Comparison of ENCODE assay signal across 1 cellular context in the genomic region with DNA sequence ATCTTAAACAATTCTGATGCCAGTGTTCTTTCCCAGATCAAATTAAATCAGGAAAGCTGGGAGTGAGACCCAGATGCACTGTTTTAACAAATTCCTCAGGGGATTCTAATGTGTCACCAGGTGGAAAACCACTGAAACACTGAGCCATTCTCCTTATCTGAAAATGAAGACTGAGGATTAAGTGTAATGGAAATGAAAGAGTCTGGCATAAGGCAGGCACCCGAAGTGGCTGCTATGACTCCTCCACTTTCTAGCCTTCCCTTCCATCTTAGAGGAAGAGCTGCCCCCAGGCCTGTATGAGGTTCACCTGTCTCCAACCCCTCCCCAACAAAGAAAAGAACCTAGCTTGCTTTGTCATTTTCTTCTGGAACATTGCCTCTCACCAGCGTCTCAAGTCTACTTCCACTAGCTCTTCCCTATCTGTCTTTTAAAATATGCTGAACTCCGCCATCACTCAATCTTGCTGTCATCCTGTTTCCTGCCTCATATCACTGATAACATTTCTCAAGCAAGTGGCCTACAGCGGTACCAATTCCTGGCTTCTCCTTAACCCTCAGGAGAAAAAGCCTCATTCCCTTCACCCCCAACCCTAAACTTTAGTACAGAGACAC.
TF ChIP-seq lines count a peak whose summit lies in the region.

No MANE protein-coding gene starts in this region.

TF ChIP-seq in K562, 482 proteins besides CTCF, POLR2A, EP300 and RAD21 (continued from another document and continues in another):
- TF ChIP-seq, protein P1, sequence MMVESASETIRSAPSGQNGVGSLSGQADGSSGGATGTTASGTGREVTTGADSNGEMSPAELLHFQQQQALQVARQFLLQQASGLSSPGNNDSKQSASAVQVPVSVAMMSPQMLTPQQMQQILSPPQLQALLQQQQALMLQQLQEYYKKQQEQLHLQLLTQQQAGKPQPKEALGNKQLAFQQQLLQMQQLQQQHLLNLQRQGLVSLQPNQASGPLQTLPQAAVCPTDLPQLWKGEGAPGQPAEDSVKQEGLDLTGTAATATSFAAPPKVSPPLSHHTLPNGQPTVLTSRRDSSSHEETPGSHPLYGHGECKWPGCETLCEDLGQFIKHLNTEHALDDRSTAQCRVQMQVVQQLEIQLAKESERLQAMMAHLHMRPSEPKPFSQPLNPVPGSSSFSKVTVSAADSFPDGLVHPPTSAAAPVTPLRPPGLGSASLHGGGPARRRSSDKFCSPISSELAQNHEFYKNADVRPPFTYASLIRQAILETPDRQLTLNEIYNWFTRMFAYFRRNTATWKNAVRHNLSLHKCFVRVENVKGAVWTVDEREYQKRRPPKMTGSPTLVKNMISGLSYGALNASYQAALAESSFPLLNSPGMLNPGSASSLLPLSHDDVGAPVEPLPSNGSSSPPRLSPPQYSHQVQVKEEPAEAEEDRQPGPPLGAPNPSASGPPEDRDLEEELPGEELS (CRISPR knock-in tag; IDR thresholded peaks at IDR 0.05; ENCODE audit: borderline replicate concordance): no peak
- TF ChIP-seq TAF1 (IDR thresholded peaks at IDR 0.05; ENCODE audit: control insufficient read depth, extremely low read depth, insufficient read depth, low read length, severe bottlenecking) (no peak), ZNF583 (CRISPR knock-in tag; IDR thresholded peaks at IDR 0.05) (no peak), SPI1 (IDR thresholded peaks at IDR 0.05; ENCODE audit: borderline replicate concordance, low read depth, low read length) (peak; percentile 39; the same call in 1 of the 2 replicates), ETS2 (tag; IDR thresholded peaks at IDR 0.05; ENCODE audit: borderline replicate concordance, poor library complexity, severe bottlenecking) (no peak), ZNF354B (CRISPR knock-in tag; IDR thresholded peaks at IDR 0.05) (no peak), ARNT (IDR thresholded peaks at IDR 0.05) (no peak), NONO (IDR thresholded peaks at IDR 0.05; ENCODE audit: low read depth in 2 of 2, low read length in 1 of 2) (no peak), MEF2D (tag; conservative IDR thresholded peaks at IDR 0.05; ENCODE audit: low read depth) (no peak), ZZZ3 (IDR thresholded peaks at IDR 0.05) (no peak), SP2 (IDR thresholded peaks at IDR 0.05; ENCODE audit: extremely low read depth, low read depth, low read length, poor library complexity, severe bottlenecking) (no peak), BCOR (IDR thresholded peaks at IDR 0.05) (no peak; the same call in 1 of the 2 replicates), EGR1 (conservative IDR thresholded peaks at IDR 0.05) (no peak), NFYB (IDR thresholded peaks at IDR 0.05; ENCODE audit: extremely low read depth, insufficient read length) (no peak), MYC (IDR thresholded peaks at IDR 0.05; ENCODE audit: low read depth, low read length) (no peak), MYC (CRISPR knock-in tag; IDR thresholded peaks at IDR 0.05; ENCODE audit: borderline replicate concordance, low read depth) (no peak), MEF2A (IDR thresholded peaks at IDR 0.05; ENCODE audit: control insufficient read depth, low read depth, low read length) (no peak), CC2D1A (IDR thresholded peaks at IDR 0.05) (0 out of 2 replicates have a peak, but pooled peaks have one; percentile 35), ZNF217 (CRISPR knock-in tag; IDR thresholded peaks at IDR 0.05) (no peak), MCM7 (IDR thresholded peaks at IDR 0.05) (no peak), SIRT6 (IDR thresholded peaks at IDR 0.05; ENCODE audit: low read depth, low read length) (no peak), ZNF668 (CRISPR knock-in tag; IDR thresholded peaks at IDR 0.05) (no peak), GTF2F1 (IDR thresholded peaks at IDR 0.05; ENCODE audit: low read depth, low read length) (no peak)
- TF ChIP-seq, protein P2, sequence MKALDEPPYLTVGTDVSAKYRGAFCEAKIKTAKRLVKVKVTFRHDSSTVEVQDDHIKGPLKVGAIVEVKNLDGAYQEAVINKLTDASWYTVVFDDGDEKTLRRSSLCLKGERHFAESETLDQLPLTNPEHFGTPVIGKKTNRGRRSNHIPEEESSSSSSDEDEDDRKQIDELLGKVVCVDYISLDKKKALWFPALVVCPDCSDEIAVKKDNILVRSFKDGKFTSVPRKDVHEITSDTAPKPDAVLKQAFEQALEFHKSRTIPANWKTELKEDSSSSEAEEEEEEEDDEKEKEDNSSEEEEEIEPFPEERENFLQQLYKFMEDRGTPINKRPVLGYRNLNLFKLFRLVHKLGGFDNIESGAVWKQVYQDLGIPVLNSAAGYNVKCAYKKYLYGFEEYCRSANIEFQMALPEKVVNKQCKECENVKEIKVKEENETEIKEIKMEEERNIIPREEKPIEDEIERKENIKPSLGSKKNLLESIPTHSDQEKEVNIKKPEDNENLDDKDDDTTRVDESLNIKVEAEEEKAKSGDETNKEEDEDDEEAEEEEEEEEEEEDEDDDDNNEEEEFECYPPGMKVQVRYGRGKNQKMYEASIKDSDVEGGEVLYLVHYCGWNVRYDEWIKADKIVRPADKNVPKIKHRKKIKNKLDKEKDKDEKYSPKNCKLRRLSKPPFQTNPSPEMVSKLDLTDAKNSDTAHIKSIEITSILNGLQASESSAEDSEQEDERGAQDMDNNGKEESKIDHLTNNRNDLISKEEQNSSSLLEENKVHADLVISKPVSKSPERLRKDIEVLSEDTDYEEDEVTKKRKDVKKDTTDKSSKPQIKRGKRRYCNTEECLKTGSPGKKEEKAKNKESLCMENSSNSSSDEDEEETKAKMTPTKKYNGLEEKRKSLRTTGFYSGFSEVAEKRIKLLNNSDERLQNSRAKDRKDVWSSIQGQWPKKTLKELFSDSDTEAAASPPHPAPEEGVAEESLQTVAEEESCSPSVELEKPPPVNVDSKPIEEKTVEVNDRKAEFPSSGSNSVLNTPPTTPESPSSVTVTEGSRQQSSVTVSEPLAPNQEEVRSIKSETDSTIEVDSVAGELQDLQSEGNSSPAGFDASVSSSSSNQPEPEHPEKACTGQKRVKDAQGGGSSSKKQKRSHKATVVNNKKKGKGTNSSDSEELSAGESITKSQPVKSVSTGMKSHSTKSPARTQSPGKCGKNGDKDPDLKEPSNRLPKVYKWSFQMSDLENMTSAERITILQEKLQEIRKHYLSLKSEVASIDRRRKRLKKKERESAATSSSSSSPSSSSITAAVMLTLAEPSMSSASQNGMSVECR (CRISPR knock-in tag; IDR thresholded peaks at IDR 0.05): no peak
- TF ChIP-seq, protein P3, sequence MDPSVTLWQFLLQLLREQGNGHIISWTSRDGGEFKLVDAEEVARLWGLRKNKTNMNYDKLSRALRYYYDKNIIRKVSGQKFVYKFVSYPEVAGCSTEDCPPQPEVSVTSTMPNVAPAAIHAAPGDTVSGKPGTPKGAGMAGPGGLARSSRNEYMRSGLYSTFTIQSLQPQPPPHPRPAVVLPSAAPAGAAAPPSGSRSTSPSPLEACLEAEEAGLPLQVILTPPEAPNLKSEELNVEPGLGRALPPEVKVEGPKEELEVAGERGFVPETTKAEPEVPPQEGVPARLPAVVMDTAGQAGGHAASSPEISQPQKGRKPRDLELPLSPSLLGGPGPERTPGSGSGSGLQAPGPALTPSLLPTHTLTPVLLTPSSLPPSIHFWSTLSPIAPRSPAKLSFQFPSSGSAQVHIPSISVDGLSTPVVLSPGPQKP (CRISPR knock-in tag; IDR thresholded peaks at IDR 0.05): no peak
- TF ChIP-seq, protein P4, sequence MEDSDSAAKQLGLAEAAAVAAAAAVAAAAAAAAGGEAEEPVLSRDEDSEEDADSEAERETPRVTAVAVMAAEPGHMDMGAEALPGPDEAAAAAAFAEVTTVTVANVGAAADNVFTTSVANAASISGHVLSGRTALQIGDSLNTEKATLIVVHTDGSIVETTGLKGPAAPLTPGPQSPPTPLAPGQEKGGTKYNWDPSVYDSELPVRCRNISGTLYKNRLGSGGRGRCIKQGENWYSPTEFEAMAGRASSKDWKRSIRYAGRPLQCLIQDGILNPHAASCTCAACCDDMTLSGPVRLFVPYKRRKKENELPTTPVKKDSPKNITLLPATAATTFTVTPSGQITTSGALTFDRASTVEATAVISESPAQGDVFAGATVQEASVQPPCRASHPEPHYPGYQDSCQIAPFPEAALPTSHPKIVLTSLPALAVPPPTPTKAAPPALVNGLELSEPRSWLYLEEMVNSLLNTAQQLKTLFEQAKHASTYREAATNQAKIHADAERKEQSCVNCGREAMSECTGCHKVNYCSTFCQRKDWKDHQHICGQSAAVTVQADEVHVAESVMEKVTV (CRISPR knock-in tag; IDR thresholded peaks at IDR 0.05): no peak
- TF ChIP-seq, protein P5, sequence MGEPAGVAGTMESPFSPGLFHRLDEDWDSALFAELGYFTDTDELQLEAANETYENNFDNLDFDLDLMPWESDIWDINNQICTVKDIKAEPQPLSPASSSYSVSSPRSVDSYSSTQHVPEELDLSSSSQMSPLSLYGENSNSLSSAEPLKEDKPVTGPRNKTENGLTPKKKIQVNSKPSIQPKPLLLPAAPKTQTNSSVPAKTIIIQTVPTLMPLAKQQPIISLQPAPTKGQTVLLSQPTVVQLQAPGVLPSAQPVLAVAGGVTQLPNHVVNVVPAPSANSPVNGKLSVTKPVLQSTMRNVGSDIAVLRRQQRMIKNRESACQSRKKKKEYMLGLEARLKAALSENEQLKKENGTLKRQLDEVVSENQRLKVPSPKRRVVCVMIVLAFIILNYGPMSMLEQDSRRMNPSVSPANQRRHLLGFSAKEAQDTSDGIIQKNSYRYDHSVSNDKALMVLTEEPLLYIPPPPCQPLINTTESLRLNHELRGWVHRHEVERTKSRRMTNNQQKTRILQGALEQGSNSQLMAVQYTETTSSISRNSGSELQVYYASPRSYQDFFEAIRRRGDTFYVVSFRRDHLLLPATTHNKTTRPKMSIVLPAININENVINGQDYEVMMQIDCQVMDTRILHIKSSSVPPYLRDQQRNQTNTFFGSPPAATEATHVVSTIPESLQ (CRISPR knock-in tag; IDR thresholded peaks at IDR 0.05): no peak
- TF ChIP-seq, protein P6, sequence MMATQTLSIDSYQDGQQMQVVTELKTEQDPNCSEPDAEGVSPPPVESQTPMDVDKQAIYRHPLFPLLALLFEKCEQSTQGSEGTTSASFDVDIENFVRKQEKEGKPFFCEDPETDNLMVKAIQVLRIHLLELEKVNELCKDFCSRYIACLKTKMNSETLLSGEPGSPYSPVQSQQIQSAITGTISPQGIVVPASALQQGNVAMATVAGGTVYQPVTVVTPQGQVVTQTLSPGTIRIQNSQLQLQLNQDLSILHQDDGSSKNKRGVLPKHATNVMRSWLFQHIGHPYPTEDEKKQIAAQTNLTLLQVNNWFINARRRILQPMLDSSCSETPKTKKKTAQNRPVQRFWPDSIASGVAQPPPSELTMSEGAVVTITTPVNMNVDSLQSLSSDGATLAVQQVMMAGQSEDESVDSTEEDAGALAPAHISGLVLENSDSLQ (IDR thresholded peaks at IDR 0.05): peak; percentile 95
- TF ChIP-seq, protein P7, sequence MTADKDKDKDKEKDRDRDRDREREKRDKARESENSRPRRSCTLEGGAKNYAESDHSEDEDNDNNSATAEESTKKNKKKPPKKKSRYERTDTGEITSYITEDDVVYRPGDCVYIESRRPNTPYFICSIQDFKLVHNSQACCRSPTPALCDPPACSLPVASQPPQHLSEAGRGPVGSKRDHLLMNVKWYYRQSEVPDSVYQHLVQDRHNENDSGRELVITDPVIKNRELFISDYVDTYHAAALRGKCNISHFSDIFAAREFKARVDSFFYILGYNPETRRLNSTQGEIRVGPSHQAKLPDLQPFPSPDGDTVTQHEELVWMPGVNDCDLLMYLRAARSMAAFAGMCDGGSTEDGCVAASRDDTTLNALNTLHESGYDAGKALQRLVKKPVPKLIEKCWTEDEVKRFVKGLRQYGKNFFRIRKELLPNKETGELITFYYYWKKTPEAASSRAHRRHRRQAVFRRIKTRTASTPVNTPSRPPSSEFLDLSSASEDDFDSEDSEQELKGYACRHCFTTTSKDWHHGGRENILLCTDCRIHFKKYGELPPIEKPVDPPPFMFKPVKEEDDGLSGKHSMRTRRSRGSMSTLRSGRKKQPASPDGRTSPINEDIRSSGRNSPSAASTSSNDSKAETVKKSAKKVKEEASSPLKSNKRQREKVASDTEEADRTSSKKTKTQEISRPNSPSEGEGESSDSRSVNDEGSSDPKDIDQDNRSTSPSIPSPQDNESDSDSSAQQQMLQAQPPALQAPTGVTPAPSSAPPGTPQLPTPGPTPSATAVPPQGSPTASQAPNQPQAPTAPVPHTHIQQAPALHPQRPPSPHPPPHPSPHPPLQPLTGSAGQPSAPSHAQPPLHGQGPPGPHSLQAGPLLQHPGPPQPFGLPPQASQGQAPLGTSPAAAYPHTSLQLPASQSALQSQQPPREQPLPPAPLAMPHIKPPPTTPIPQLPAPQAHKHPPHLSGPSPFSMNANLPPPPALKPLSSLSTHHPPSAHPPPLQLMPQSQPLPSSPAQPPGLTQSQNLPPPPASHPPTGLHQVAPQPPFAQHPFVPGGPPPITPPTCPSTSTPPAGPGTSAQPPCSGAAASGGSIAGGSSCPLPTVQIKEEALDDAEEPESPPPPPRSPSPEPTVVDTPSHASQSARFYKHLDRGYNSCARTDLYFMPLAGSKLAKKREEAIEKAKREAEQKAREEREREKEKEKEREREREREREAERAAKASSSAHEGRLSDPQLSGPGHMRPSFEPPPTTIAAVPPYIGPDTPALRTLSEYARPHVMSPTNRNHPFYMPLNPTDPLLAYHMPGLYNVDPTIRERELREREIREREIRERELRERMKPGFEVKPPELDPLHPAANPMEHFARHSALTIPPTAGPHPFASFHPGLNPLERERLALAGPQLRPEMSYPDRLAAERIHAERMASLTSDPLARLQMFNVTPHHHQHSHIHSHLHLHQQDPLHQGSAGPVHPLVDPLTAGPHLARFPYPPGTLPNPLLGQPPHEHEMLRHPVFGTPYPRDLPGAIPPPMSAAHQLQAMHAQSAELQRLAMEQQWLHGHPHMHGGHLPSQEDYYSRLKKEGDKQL (CRISPR knock-in tag; IDR thresholded peaks at IDR 0.05; ENCODE audit: borderline replicate concordance): no peak
